In genomic region chr1:2232255-2232915, GRCh38 we compare ENCODE assay signal across 8 cellular contexts. TPM values are rescaled to one million over a fixed set of nuclear protein-coding genes. Genes with fewer than 3 reads are reported as not detected.
A peak's percentile ranks its signal among the peaks of the same experiment; 100 is the strongest.
DNase-seq lines count a peak whose midpoint lies in the region; ATAC-seq and TF ChIP-seq lines count a peak whose summit lies in the region.

No MANE protein-coding gene starts in this region.

- peak overlapping the region; percentile 23 for H3K4me2 ChIP-seq in parathyroid adenoma (ENCODE audit: low read length)

- H3K9me3 ChIP-seq in parathyroid adenoma (ENCODE audit: control insufficient read depth, low read length): no peaks in the 10 kb centered on the region
- no peaks in the 10 kb centered on the region for H3K9me3 ChIP-seq in SJCRH30 (replicated peaks)

- H3K27me3 Mint-ChIP-seq in CD14-positive monocyte (ENCODE audit: low read depth in 3 of 3): peaks cover 1 to 16% (median 2%) of the 10 kb centered on the region in 3 donors

- H3K27ac Mint-ChIP-seq in CD14-positive monocyte: peak overlapping the region; percentile 38 to 92 (median 88)

- peak overlapping the region; percentile 99 to 100 for H3K4me3 Mint-ChIP-seq in CD14-positive monocyte

- H3K36me3 Mint-ChIP-seq in CD14-positive monocyte: peaks cover 21 to 39% of the 10 kb centered on the region in 2 donors

- peaks cover 0 to 5% (median 0%) of the 10 kb centered on the region in 7 donors for H3K9me3 Mint-ChIP-seq in CD14-positive monocyte

- H3K27me3 ChIP-seq in parathyroid adenoma (ENCODE audit: control insufficient read depth, insufficient read depth, low read length) (no peaks in the 10 kb centered on the region), SJCRH30 (no peaks in the 10 kb centered on the region)

- H3K4me3 ChIP-seq in WI38 (ENCODE audit: low read depth, low read length) (peak overlapping the region; percentile 81), fibroblast of mammary gland (ENCODE audit: control insufficient read depth, low read depth, low read length) (peak overlapping the region; percentile 60), parathyroid adenoma (ENCODE audit: low read depth, low read length) (peak overlapping the region; percentile 36), SJCRH30 (no peak overlapping the region)

- DNase-seq in CD14-positive monocyte (ENCODE audit: low spot score): peak; percentile 47
- no peak for DNase-seq in fibroblast of mammary gland (ENCODE audit: low read depth)
- DNase-seq in NOMO-1 treated with dmso at 0.1 percent for 144 hours (lab: John Stamatoyannopoulos, UW; ENCODE audit: unreplicated experiment): no peak
- no peak for DNase-seq in SJCRH30

- TF ChIP-seq CTCF in CD14-positive monocyte (IDR thresholded peaks at IDR 0.05): no peak
- no peak for TF ChIP-seq CTCF in WI38 (IDR thresholded peaks at IDR 0.05; ENCODE audit: low read depth, low read length)
- no peak for TF ChIP-seq CTCF in fibroblast of mammary gland (conservative IDR thresholded peaks at IDR 0.05; ENCODE audit: control insufficient read depth, insufficient read depth, low read depth, low read length)
- TF ChIP-seq CTCF in parathyroid adenoma (IDR thresholded peaks at IDR 0.05): no peak

- no peak for ATAC-seq in HG02870 (IDR thresholded peaks at IDR 0.05; ENCODE audit: unreplicated experiment)
- ATAC-seq in HG02571 (IDR thresholded peaks at IDR 0.05; ENCODE audit: unreplicated experiment): no peak

- H2AFZ ChIP-seq in parathyroid adenoma: no peak overlapping the region

- H3K27ac ChIP-seq in parathyroid adenoma: no peak overlapping the region
- no peak overlapping the region for H3K27ac ChIP-seq in SJCRH30

- peaks cover 61% of the 10 kb centered on the region for H3K79me2 ChIP-seq in parathyroid adenoma

- H3K4me1 ChIP-seq in parathyroid adenoma (no peaks in the 10 kb centered on the region), SJCRH30 (peaks cover 18% of the 10 kb centered on the region)

- H3K4me1 Mint-ChIP-seq in CD14-positive monocyte: peaks cover 80% of the 10 kb centered on the region

- no peaks in the 10 kb centered on the region for H3K36me3 ChIP-seq in parathyroid adenoma (ENCODE audit: control insufficient read depth, insufficient read depth, low read length)
- no peaks in the 10 kb centered on the region for H3K36me3 ChIP-seq in SJCRH30

- no peak overlapping the region for H3K9ac ChIP-seq in parathyroid adenoma

- intact Hi-C loops in CD14-positive monocyte (cut with micrococcal nuclease): no loop called here

RNA-seq across cellular contexts. Expression of gene SKI, which starts 4.3 kb away (rescaled TPM):
- under 1 TPM; 0.20 to 0.25 TPM for polyA plus RNA-seq in CD14-positive monocyte
- 12.8 and 13.1 TPM in 2 replicates for total RNA-seq in SJCRH30 (2014; rRNA removed; shearing (Covaris generic))

RNA-seq across cellular contexts. Expression of gene FAAP20, which starts 37.8 kb away (rescaled TPM):
- polyA plus RNA-seq in CD14-positive monocyte: 10 to 100 TPM; 35.1 to 49.3 TPM
- 58.0 and 61.7 TPM in 2 replicates for total RNA-seq in SJCRH30 (2014; rRNA removed; shearing (Covaris generic))
